Comparison of ENCODE assay signal across 2 cellular contexts in the genomic region with DNA sequence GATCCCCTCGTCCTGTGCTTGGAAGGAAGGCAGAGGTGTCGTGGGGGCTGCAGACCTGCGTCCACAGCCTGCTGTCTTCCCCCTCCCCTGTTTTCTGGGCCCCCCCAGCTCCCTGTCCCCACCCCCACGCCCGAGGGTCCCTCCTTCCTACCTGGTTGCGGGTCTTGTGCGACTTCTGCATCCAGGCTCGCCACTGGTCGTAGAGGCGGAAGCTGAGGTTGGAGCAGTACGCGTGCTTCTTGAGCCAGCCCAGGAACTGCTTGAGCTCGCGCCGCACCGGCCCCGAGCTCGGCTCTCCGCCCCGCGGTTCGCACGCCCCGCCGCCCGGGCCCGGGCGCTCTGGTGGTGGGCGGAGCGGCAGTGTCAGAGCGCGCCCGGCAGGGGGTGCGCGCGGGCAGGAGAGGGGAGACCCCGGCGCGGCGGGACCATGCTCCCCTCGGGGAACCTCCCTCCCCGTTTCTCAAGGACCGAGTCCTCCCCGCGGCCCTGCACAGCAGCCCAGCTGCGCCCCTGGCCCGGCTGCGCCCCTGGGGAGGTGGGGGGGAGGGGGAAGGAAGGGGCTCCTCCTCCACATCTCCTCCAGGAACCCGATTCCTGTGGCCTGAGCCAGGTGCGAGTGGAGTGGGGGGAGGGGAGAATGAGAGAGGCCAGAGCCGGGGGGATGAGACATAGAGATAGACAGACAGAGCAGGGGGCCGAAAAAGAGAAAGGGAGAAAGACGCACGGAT.
TF ChIP-seq lines count a peak whose summit lies in the region.

No MANE protein-coding gene starts in this region.

TF ChIP-seq in HCT116, 20 proteins besides CTCF, POLR2A, EP300 and RAD21:
- TF ChIP-seq POLR2AphosphoS5 (IDR thresholded peaks at IDR 0.05; ENCODE audit: low read depth, low read length) (0 out of 2 replicates have a peak, but pooled peaks have one; percentile 26), EGR1 (IDR thresholded peaks at IDR 0.05; ENCODE audit: low read depth) (peak; percentile 50; the same call in 1 of the 2 replicates), ZNF274 (IDR thresholded peaks at IDR 0.05; ENCODE audit: low read depth, low read length) (no peak)

TF ChIP-seq in HepG2, 621 proteins besides CTCF, POLR2A, EP300 and RAD21:
- TF ChIP-seq FOXA3 (CRISPR knock-in tag; IDR thresholded peaks at IDR 0.05) (no peak), AGO2 (optimal IDR thresholded peaks at IDR 0.05; ENCODE audit: low read depth, low read length) (peak; percentile 36)
